Comparison of ENCODE assay signal across 21 cellular contexts in the genomic region with DNA sequence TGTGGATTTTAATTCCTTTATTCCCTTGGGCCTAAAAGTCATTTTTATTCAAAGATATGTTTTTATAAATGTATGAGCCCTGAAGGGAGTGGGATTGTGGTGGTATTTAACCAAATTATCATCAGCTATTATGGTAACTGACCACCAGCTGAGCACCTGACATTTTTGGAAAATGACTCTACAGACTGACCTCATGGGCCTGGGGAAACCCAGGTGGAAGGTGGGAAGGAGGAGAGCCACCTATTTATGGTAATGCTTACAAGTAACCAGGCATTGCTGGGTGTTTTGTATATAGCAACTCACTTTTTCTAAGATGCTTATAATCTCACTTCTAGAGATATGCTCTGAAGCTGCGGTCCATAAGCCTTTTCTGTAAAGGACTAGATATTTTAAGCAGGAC.
"Had no signal": no experiment of that assay in that cellular context is flagged by ENCODE, and none has a peak within 500 bp of the region (broad histone marks: within the 10 kb centered on the region; RNA-seq: fewer than 3 reads in every experiment).

No MANE protein-coding gene starts in this region.

- H3K36me3 ChIP-seq: MG63 had no signal

- DNase-seq: IMR-90, Karpas-422, KG1, MG63, NCI-H1092, NCI-H1105 treated with DMSO at 0.1 percent for 48 hours, NCI-H1417 treated with DMSO at 0.1 percent for 48 hours, NCI-H1694, NCI-H187 treated with DMSO at 0.1 percent for 48 hours, NCI-H2029 treated with DMSO at 0.1 percent for 48 hours, NCI-H2171 treated with DMSO at 0.1 percent for 48 hours, NCI-H345, NCI-H446 treated with DMSO at 0.1 percent for 48 hours, NCI-H510A treated with DMSO at 0.1 percent for 48 hours, NCI-H526, NCI-H748 treated with DMSO at 0.1 percent for 48 hours, PC-3, SHP77, SK-N-SH, SW 1271 had no signal

- H3K4me3 ChIP-seq: MG63 had no signal

- H3K27ac ChIP-seq: RWPE1 had no signal

- H3K9me3 ChIP-seq: SK-N-SH had no signal

- H3K27me3 ChIP-seq: MG63 had no signal
